8 cellular contexts compared by ENCODE assay signal in genomic region chr4:110157580-110157979, GRCh38.
"Had no signal": no experiment of that assay in that cellular context is flagged by ENCODE, and none has a peak within 500 bp of the region (broad histone marks: within the 10 kb centered on the region; RNA-seq: fewer than 3 reads in every experiment).

No MANE protein-coding gene starts in this region.

- H3K27ac Mint-ChIP-seq: IgD-negative memory B cell had no signal

- ATAC-seq: HepG2 had no signal

- H3K27me3 Mint-ChIP-seq: IgD-negative memory B cell had no signal

- DNase-seq: IMR-90, KBM-7, KG1 had no signal

- H3K4me1 Mint-ChIP-seq: IgD-negative memory B cell had no signal

- FAIRE-seq: HepG2, HTR-8/SVneo had no signal

- H3K4me3 Mint-ChIP-seq: IgD-negative memory B cell had no signal

- H3K36me3 Mint-ChIP-seq: IgD-negative memory B cell had no signal

- H3K9ac ChIP-seq: KMS-11 had no signal

- H3K9me3 Mint-ChIP-seq: IgD-negative memory B cell had no signal

- H3K27ac ChIP-seq: HL-60, KMS-11 had no signal

- H3K4me2 ChIP-seq: KMS-11 had no signal
